ENCODE assay signal across 24 cellular contexts in genomic region chr10:8230887-8231286, GRCh38.
"Had no signal": no experiment of that assay in that cellular context is flagged by ENCODE, and none has a peak within 500 bp of the region (broad histone marks: within the 10 kb centered on the region; RNA-seq: fewer than 3 reads in every experiment).

No MANE protein-coding gene starts in this region.

- H3K36me3 ChIP-seq: gastrocnemius medialis, ovary, sigmoid colon, stomach, thyroid gland had no signal

- H3K36me3 Mint-ChIP-seq: memory B cell; stimulated activated effector memory CD8-positive, alpha-beta T cell treated with anti-CD3 and anti-CD28 coated beads, Interleukin-12 subunit alpha, Interleukin-12 subunit beta, amount 100 ng/mL, for 72 hours; type B pancreatic cell had no signal

- H3K27ac Mint-ChIP-seq: memory B cell; nephron progenitor cell; stimulated activated effector memory CD8-positive, alpha-beta T cell treated with anti-CD3 and anti-CD28 coated beads, Interleukin-12 subunit alpha, Interleukin-12 subunit beta, amount 100 ng/mL, for 72 hours; type B pancreatic cell had no signal

- H3K9me3 ChIP-seq: gastrocnemius medialis, ovary, psoas muscle, sigmoid colon, stomach, thyroid gland had no signal

- H3K27me3 ChIP-seq: gastrocnemius medialis, ovary, stomach, thyroid gland had no signal

- H3K27ac ChIP-seq: epithelial cell of prostate, gastrocnemius medialis, ovary, psoas muscle, sigmoid colon, stomach, thyroid gland had no signal

- DNase-seq: cortex of kidney; foreskin fibroblast; gastrocnemius medialis; head of caudate nucleus; kidney; nephron progenitor cell; nucleus accumbens; ovary; posterior cingulate gyrus; psoas muscle; right cardiac atrium; sigmoid colon; stimulated activated CD4-positive, alpha-beta T cell treated with anti-CD3 and anti-CD28 coated beads, Interleukin-2, amount 100 ng/mL, for 24 hours; stimulated activated CD4-positive, alpha-beta T cell treated with anti-CD3 and anti-CD28 coated beads, Interleukin-4, amount 100 ng/mL, for 24 hours; stimulated activated naive CD4-positive, alpha-beta T cell treated with Interleukin-2 at 50 U/mL for 16 hours; stomach; thyroid gland had no signal

- H3K4me1 ChIP-seq: gastrocnemius medialis, psoas muscle, stomach, thyroid gland had no signal

- H3K9me3 Mint-ChIP-seq: memory B cell; nephron progenitor cell; stimulated activated effector memory CD8-positive, alpha-beta T cell treated with anti-CD3 and anti-CD28 coated beads, Interleukin-12 subunit alpha, Interleukin-12 subunit beta, amount 100 ng/mL, for 72 hours; type B pancreatic cell had no signal

- ATAC-seq: esophagus mucosa; gastrocnemius medialis; left lobe of liver; psoas muscle; right cardiac atrium; stimulated activated effector memory CD8-positive, alpha-beta T cell treated with anti-CD3 and anti-CD28 coated beads, Interleukin-12 subunit alpha, Interleukin-12 subunit beta, amount 100 ng/mL, for 72 hours had no signal

- H3K4me3 ChIP-seq: gastrocnemius medialis, lung, ovary, psoas muscle, sigmoid colon, stomach, thyroid gland had no signal

- H3K4me1 Mint-ChIP-seq: memory B cell had no signal

- H3K27me3 Mint-ChIP-seq: memory B cell had no signal

- H3K4me3 Mint-ChIP-seq: memory B cell; nephron progenitor cell; stimulated activated effector memory CD8-positive, alpha-beta T cell treated with anti-CD3 and anti-CD28 coated beads, Interleukin-12 subunit alpha, Interleukin-12 subunit beta, amount 100 ng/mL, for 72 hours; type B pancreatic cell had no signal
